ENCODE assay signal across 9 cellular contexts in the genomic region with DNA sequence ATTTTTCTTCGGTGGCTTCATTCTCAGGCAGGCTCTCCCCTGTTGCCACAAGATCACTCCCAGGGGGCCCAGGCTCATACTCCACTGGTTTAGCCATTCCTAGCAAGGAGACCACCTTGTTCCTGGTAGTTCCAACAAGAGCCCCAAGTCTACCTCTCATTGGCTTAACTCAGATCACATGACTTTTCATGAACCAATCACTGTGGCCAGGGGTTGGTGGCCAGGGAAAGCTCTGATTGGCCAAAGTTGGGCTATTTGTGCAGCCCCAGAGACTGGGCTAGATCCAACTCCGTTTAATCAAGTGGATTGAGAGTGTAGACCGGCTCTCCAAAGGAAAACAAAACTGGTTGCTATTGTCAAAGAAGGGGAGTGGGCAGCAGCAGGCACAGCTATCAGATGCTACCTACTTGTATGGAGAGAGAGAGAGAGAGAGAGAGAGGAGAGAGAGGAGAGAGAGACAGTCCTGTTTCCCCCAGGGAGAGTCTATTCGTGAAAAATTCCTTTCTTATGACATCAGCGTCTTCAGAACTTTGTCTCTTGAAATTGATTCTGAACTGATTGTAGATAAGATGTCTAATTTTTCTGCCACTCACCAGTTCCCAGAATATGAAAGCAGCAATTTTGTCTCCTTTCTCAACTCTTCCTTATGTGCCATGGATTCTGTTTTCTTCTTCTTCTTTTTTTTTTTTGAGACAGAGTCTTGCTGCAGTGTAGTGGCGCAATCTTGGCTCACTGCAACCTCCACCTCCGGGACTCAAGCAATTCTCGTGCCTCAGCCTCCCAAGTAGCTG. TPM values are rescaled to one million over a fixed set of nuclear protein-coding genes. Genes with fewer than 3 reads are reported as not detected.
A peak's percentile ranks its signal among the peaks of the same experiment; 100 is the strongest.
DNase-seq lines count a peak whose midpoint lies in the region; ATAC-seq and TF ChIP-seq lines count a peak whose summit lies in the region.
"Had no signal": no experiment of that assay in that cellular context is flagged by ENCODE, and none has a peak within 500 bp of the region (broad histone marks: within the 10 kb centered on the region; RNA-seq: fewer than 3 reads in every experiment).

No MANE protein-coding gene starts in this region.

- H3K4me1 ChIP-seq in uterus = no peaks in the 10 kb centered on the region

- ATAC-seq in GM19324 (IDR thresholded peaks at IDR 0.05; ENCODE audit: low FRiP score, unreplicated experiment) = no peak

- POLR2A ChIA-PET in AG04449 (lab: Yijun Ruan, JAX) = interaction anchor here (0.5 to 0.8 kb wide), 2 partner anchors 10 to 32 kb away, joined by 3 read pairs; no protein-coding TSS in a partner anchor

- TF ChIP-seq POLR2A in uterus (IDR thresholded peaks at IDR 0.05) = no peak

- H3K27me3 ChIP-seq in uterus = no peaks in the 10 kb centered on the region

- no peaks in the 10 kb centered on the region for H3K9me3 ChIP-seq in SK-N-MC (ENCODE audit: low read depth, low read length)
- no peaks in the 10 kb centered on the region for H3K9me3 ChIP-seq in uterus

- H3K36me3 ChIP-seq in SK-N-MC (ENCODE audit: insufficient read depth, low read length) (no peaks in the 10 kb centered on the region), uterus (no peaks in the 10 kb centered on the region)

- H3K27ac ChIP-seq in SK-N-MC (peak overlapping the region; percentile 57), uterus (no peak overlapping the region)
- H3K27ac ChIP-seq: VCaP had no signal

- no peak overlapping the region for H3K4me3 ChIP-seq in AG04449 (ENCODE audit: low read depth, low read length)
- peak overlapping the region; percentile 9; the same call in 1 of the 2 replicates for H3K4me3 ChIP-seq in SK-N-MC
- H3K4me3 ChIP-seq in uterus = no peak overlapping the region

- peak; percentile 42 for DNase-seq in AG04449 (ENCODE audit: low read depth, low spot score)
- DNase-seq in HT-29 (ENCODE audit: low spot score) = peak; percentile 47
- peak; percentile 48 for DNase-seq in SK-N-MC (ENCODE audit: low read depth, low spot score)
- DNase-seq in hepatic stellate cell (ENCODE audit: low spot score) = peak; percentile 72
- DNase-seq in putamen (ENCODE audit: low spot score) = no peak
- no peak for DNase-seq in NCI-H2196 treated with DMSO at 0.1 percent for 48 hours (lab: John Stamatoyannopoulos, UW; ENCODE audit: unreplicated experiment)
- no peak for DNase-seq in uterus

- H3K9ac ChIP-seq in SK-N-MC (ENCODE audit: insufficient read length) = no peak overlapping the region

- no peak for TF ChIP-seq CTCF in AG04449 (IDR thresholded peaks at IDR 0.05; ENCODE audit: insufficient read depth, low read length, missing control alignments)
- TF ChIP-seq CTCF in uterus (IDR thresholded peaks at IDR 0.05) = no peak

- intact Hi-C loops in uterus (cut with DNase I; ENCODE audit: low total_unique reads) = no loop called here

- CTCF ChIA-PET in AG04449 (lab: Yijun Ruan, JAX) = interaction anchor here (0.6 to 7.8 kb wide), 7 partner anchors 12 to 159 kb away, joined by 3 to 43 read pairs (median 5); no protein-coding TSS in a partner anchor

RNA-seq across cellular contexts. Expression of gene CEACAM19, which starts 5.9 kb away (rescaled TPM):
- 1.0 and 2.2 TPM in 2 replicates for total RNA-seq in HT-29 (2014; rRNA removed; shearing (Covaris generic))
- total RNA-seq in uterus = 10 to 100 TPM in 1 of 4 donors, 1 to 10 TPM in 3; 1.0 to 16.1 (median 1.3) TPM

RNA-seq across cellular contexts. Expression of gene CEACAM16, which starts 21.7 kb away (rescaled TPM):
- total RNA-seq in HT-29 (2014; rRNA removed; shearing (Covaris generic)) = not detected in 2 replicates
- not detected for total RNA-seq in uterus

RNA-seq across cellular contexts. Expression of gene PVR, which starts 33.5 kb away (rescaled TPM):
- total RNA-seq in HT-29 (2014; rRNA removed; shearing (Covaris generic)) = 204 and 206 TPM in 2 replicates
- 10 to 100 TPM in 3 of 4 donors, 1 to 10 TPM in 1; 7.9 to 45.3 (median 28.0) TPM for total RNA-seq in uterus

Comparison
In these comparisons a context has a peak if more than half of its experiments do, and no peak if none do; other contexts are left out.
1. DNase-seq: peak in AG04449 (single experiment), HT-29 (single experiment), SK-N-MC (single experiment) and hepatic stellate cell (single experiment); none in putamen (single experiment), NCI-H2196 treated with DMSO at 0.1 percent for 48 hours (single experiment) and uterus (0 of 2).